ENCODE assay signal across 10 cellular contexts in genomic region chr3:53180305-53181023, GRCh38. TPM values are rescaled to one million over a fixed set of nuclear protein-coding genes. Genes with fewer than 3 reads are reported as not detected.
A peak's percentile ranks its signal among the peaks of the same experiment; 100 is the strongest.
DNase-seq lines count a peak whose midpoint lies in the region; ATAC-seq and TF ChIP-seq lines count a peak whose summit lies in the region.
"Had no signal": no experiment of that assay in that cellular context is flagged by ENCODE, and none has a peak within 500 bp of the region (broad histone marks: within the 10 kb centered on the region; RNA-seq: fewer than 3 reads in every experiment).

No MANE protein-coding gene starts in this region.

- H3K9me3 Mint-ChIP-seq in activated T-helper 17 cell treated with anti-CD3 and anti-CD28 coated beads, Interleukin-2, amount 50 U/mL, for 72 hours, result no peaks in the 10 kb centered on the region
- H3K9me3 Mint-ChIP-seq in activated CD4-positive, alpha-beta T cell treated with anti-CD3 and anti-CD28 coated beads, Interleukin-2, amount 10 ng/mL, durations not matched to agents 24 days and 14 days, result no peaks in the 10 kb centered on the region

- H3K27me3 ChIP-seq in lung (ENCODE audit: control insufficient read depth, insufficient read depth), result no peaks in the 10 kb centered on the region

- no peak overlapping the region for H3K4me3 Mint-ChIP-seq in activated T-helper 17 cell treated with anti-CD3 and anti-CD28 coated beads, Interleukin-2, amount 50 U/mL, for 72 hours
- no peak overlapping the region for H3K4me3 Mint-ChIP-seq in activated CD4-positive, alpha-beta T cell treated with anti-CD3 and anti-CD28 coated beads, Interleukin-2, amount 10 ng/mL, durations not matched to agents 24 days and 14 days

- H3K4me1 ChIP-seq in lung (ENCODE audit: control insufficient read depth in 2 of 2, insufficient read depth in 2 of 2, low read length in 2 of 2), result no peaks in the 10 kb centered on the region

- DNase-seq in lung (ENCODE audit: low spot score), result peak; percentile 28
- no peak for DNase-seq in cerebellar nuclear complex (lab: John Stamatoyannopoulos, UW)
- DNase-seq in activated CD4-positive, alpha-beta T cell treated with anti-CD3 and anti-CD28 coated beads, Interleukin-2, amount 10 ng/mL, durations not matched to agents 24 days and 14 days, result no peak
- DNase-seq: NCI-H226, trophoblast cell had no signal

- ATAC-seq in GM18508 (IDR thresholded peaks at IDR 0.05; ENCODE audit: insufficient read depth, unreplicated experiment) (peak; percentile 71), GM21576 (IDR thresholded peaks at IDR 0.05; ENCODE audit: unreplicated experiment) (peak; percentile 90), HG03521 (IDR thresholded peaks at IDR 0.05; ENCODE audit: unreplicated experiment) (peak; percentile 91), lung (ENCODE audit: insufficient read depth, low FRiP score) (no peak), SK-N-SH treated with all-trans-retinoic acid at 6 μM for 48 hours (no peak)
- ATAC-seq in activated T-helper 17 cell treated with anti-CD3 and anti-CD28 coated beads, Interleukin-2, amount 50 U/mL, for 72 hours (replicated peaks), result no peak

- H3K27ac ChIP-seq in lung (ENCODE audit: low read depth in 1 of 2, low read length in 1 of 2), result peak overlapping the region in 1 of 2 donors; percentile 0

- no peak for TF ChIP-seq CTCF in lung (IDR thresholded peaks at IDR 0.05; ENCODE audit: control extremely low read depth, extremely low read depth)

- no peaks in the 10 kb centered on the region for H3K27me3 Mint-ChIP-seq in activated T-helper 17 cell treated with anti-CD3 and anti-CD28 coated beads, Interleukin-2, amount 50 U/mL, for 72 hours
- H3K27me3 Mint-ChIP-seq in activated CD4-positive, alpha-beta T cell treated with anti-CD3 and anti-CD28 coated beads, Interleukin-2, amount 10 ng/mL, durations not matched to agents 24 days and 14 days, result no peaks in the 10 kb centered on the region

- 67 to 74% methylated on average over 11 of the region's 11 CpGs for WGBS in lung, 2 donors

- no peaks in the 10 kb centered on the region for H3K9me3 ChIP-seq in lung (ENCODE audit: control insufficient read depth in 2 of 2, insufficient read depth in 1 of 2, low read length in 1 of 2)

- H3K4me3 ChIP-seq in lung, result no peak overlapping the region

- H3K27ac Mint-ChIP-seq in activated T-helper 17 cell treated with anti-CD3 and anti-CD28 coated beads, Interleukin-2, amount 50 U/mL, for 72 hours, result no peak overlapping the region
- H3K27ac Mint-ChIP-seq in activated CD4-positive, alpha-beta T cell treated with anti-CD3 and anti-CD28 coated beads, Interleukin-2, amount 10 ng/mL, durations not matched to agents 24 days and 14 days, result no peak overlapping the region

- peaks cover 0 to 66% of the 10 kb centered on the region in 2 donors for H3K36me3 ChIP-seq in lung (ENCODE audit: control insufficient read depth in 2 of 2, insufficient read depth in 2 of 2, low read length in 2 of 2)

- intact Hi-C loops in activated CD4-positive, alpha-beta T cell treated with anti-CD3 and anti-CD28 coated beads, Interleukin-2, amount 10 ng/mL, durations not matched to agents 24 days and 14 days (cut with micrococcal nuclease), result no loop called here

- peaks cover 65% of the 10 kb centered on the region for H3K36me3 Mint-ChIP-seq in activated T-helper 17 cell treated with anti-CD3 and anti-CD28 coated beads, Interleukin-2, amount 50 U/mL, for 72 hours (ENCODE audit: low read depth)
- peaks cover 31% of the 10 kb centered on the region for H3K36me3 Mint-ChIP-seq in activated CD4-positive, alpha-beta T cell treated with anti-CD3 and anti-CD28 coated beads, Interleukin-2, amount 10 ng/mL, durations not matched to agents 24 days and 14 days (ENCODE audit: low read depth)

- H3K4me1 Mint-ChIP-seq in activated T-helper 17 cell treated with anti-CD3 and anti-CD28 coated beads, Interleukin-2, amount 50 U/mL, for 72 hours, result no peaks in the 10 kb centered on the region
- H3K4me1 Mint-ChIP-seq in activated CD4-positive, alpha-beta T cell treated with anti-CD3 and anti-CD28 coated beads, Interleukin-2, amount 10 ng/mL, durations not matched to agents 24 days and 14 days, result peaks cover 3% of the 10 kb centered on the region

TF ChIP-seq in SK-N-SH treated with all-trans-retinoic acid at 6 μM for 48 hours, 23 proteins besides CTCF, POLR2A, EP300 and RAD21:
- TF ChIP-seq CREB5 (CRISPR knock-in tag; IDR thresholded peaks at IDR 0.05; ENCODE audit: low read depth) (no peak), TSHZ2 (CRISPR knock-in tag; IDR thresholded peaks at IDR 0.05) (no peak), OSR1 (CRISPR knock-in tag; IDR thresholded peaks at IDR 0.05) (no peak), BACH2 (CRISPR knock-in tag; IDR thresholded peaks at IDR 0.05; ENCODE audit: borderline replicate concordance) (no peak), ZNF565 (CRISPR knock-in tag; conservative IDR thresholded peaks at IDR 0.05; ENCODE audit: low read depth) (no peak), SNAI2 (CRISPR knock-in tag; IDR thresholded peaks at IDR 0.05) (no peak), ZFP30 (CRISPR knock-in tag; IDR thresholded peaks at IDR 0.05) (no peak)

RNA-seq across cellular contexts. Expression of gene PRKCD, which starts 19.5 kb away (rescaled TPM):
- 10 to 100 TPM; 34.9 to 85.2 TPM for total RNA-seq in lung
- polyA plus RNA-seq in lung, result 10 to 100 TPM; 47.3 to 84.5 TPM
- 10 to 100 TPM; 20.4 to 21.8 TPM for total RNA-seq in activated T-helper 17 cell treated with anti-CD3 and anti-CD28 coated beads, Interleukin-2, amount 50 U/mL, for 72 hours
- 28.1 and 28.8 TPM in 2 replicates for total RNA-seq in activated CD4-positive, alpha-beta T cell treated with anti-CD3 and anti-CD28 coated beads, Interleukin-2, amount 10 ng/mL, durations not matched to agents 24 days and 14 days

RNA-seq across cellular contexts. Expression of gene RFT1, which starts 50.2 kb away (rescaled TPM):
- total RNA-seq in lung, result 10 to 100 TPM; 21.3 to 23.1 TPM
- polyA plus RNA-seq in lung, result 10 to 100 TPM; 10.8 to 22.0 TPM
- 10 to 100 TPM; 24.6 to 42.0 TPM for total RNA-seq in activated T-helper 17 cell treated with anti-CD3 and anti-CD28 coated beads, Interleukin-2, amount 50 U/mL, for 72 hours
- 47.4 and 47.6 TPM in 2 replicates for total RNA-seq in activated CD4-positive, alpha-beta T cell treated with anti-CD3 and anti-CD28 coated beads, Interleukin-2, amount 10 ng/mL, durations not matched to agents 24 days and 14 days

Comparison
In these comparisons a context has a peak if more than half of its experiments do, and no peak if none do; other contexts are left out.
1. ATAC-seq: peak in GM18508 (single experiment), GM21576 (single experiment) and HG03521 (single experiment); none in lung (single experiment), activated T-helper 17 cell treated with anti-CD3 and anti-CD28 coated beads, Interleukin-2, amount 50 U/mL, for 72 hours (single experiment) and SK-N-SH treated with all-trans-retinoic acid at 6 μM for 48 hours (single experiment).